24 cellular contexts compared by ENCODE assay signal in genomic region chr20:6041808-6042265, GRCh38. TPM values are rescaled to one million over a fixed set of nuclear protein-coding genes. Genes with fewer than 3 reads are reported as not detected.
"Had no signal": no experiment of that assay in that cellular context is flagged by ENCODE, and none has a peak within 500 bp of the region (broad histone marks: within the 10 kb centered on the region; RNA-seq: fewer than 3 reads in every experiment).

No MANE protein-coding gene starts in this region.

- H3K4me3 ChIP-seq: esophagus muscularis mucosa, ovary, smooth muscle cell, suprapubic skin, tibial artery had no signal

- FAIRE-seq: astrocyte, islet of Langerhans had no signal

- H3K9me3 ChIP-seq: esophagus muscularis mucosa, neutrophil, ovary, suprapubic skin, tibial artery had no signal

- H3K27ac ChIP-seq: brain microvascular endothelial cell, esophagus muscularis mucosa, neutrophil, ovary, suprapubic skin, tibial artery had no signal

- H3K4me1 ChIP-seq: esophagus muscularis mucosa, suprapubic skin, tibial artery had no signal

- ATAC-seq: activated CD4-positive, alpha-beta T cell treated with anti-CD3 and anti-CD28 coated beads for 36 hours; left ventricle myocardium superior had no signal

- H3K36me3 ChIP-seq: ovary had no signal

- H3K27me3 ChIP-seq: brain microvascular endothelial cell, esophagus muscularis mucosa, neutrophil, ovary, suprapubic skin, tibial artery had no signal

- H3K4me2 ChIP-seq: smooth muscle cell had no signal

- DNase-seq: activated CD4-positive, alpha-beta T cell treated with anti-CD3 and anti-CD28 coated beads for 36 hours; activated CD4-positive, CD25-positive, alpha-beta regulatory T cell; activated effector memory CD4-positive, alpha-beta T cell treated with Interleukin-2 at 50 U/mL for 16 hours; activated naive CD4-positive, alpha-beta T cell treated with Interleukin-2 at 50 U/mL for 16 hours; brain microvascular endothelial cell; central memory CD4-positive, alpha-beta T cell; endodermal cell; foreskin melanocyte; left ventricle myocardium superior; mammary epithelial cell; ovary; retina; stimulated activated CD4-positive, alpha-beta T cell treated with anti-CD3 and anti-CD28 coated beads, Interleukin-1b, Interleukin-23, amount 100 ng/mL, for 48 hours; stimulated activated CD4-positive, alpha-beta T cell treated with anti-CD3 and anti-CD28 coated beads, Interleukin-4, amount 100 ng/mL, for 4 hours; stimulated activated CD8-positive, alpha-beta memory T cell treated with anti-CD3 and anti-CD28 coated beads, Interleukin-4, amount 100 ng/mL, for 48 hours; T-helper 2 cell; tibial artery had no signal

RNA-seq across cellular contexts. Expression of gene LRRN4, which starts 12.0 kb away (rescaled TPM):
- polyA plus RNA-seq: urinary bladder had no signal
